Comparison of ENCODE assay signal across 10 cellular contexts in genomic region chr14:56829151-56829550, GRCh38. TPM values are rescaled to one million over a fixed set of nuclear protein-coding genes. Genes with fewer than 3 reads are reported as not detected.
"Had no signal": no experiment of that assay in that cellular context is flagged by ENCODE, and none has a peak within 500 bp of the region (broad histone marks: within the 10 kb centered on the region; RNA-seq: fewer than 3 reads in every experiment).

No MANE protein-coding gene starts in this region.

- DNase-seq: IMR-90, KBM-7, KG1 had no signal

- H3K27ac ChIP-seq: HL-60, KMS-11 had no signal

- H3K4me3 ChIP-seq: K562 had no signal

- FAIRE-seq: HepG2, HTR-8/SVneo, K562 had no signal

RNA-seq across cellular contexts. Expression of gene OTX2, which starts 18.9 kb away (rescaled TPM):
- total RNA-seq: HepG2, HT-29, HT1080, IMR-90, K562 had no signal
